ENCODE assay signal across 1 cellular context in the genomic region with DNA sequence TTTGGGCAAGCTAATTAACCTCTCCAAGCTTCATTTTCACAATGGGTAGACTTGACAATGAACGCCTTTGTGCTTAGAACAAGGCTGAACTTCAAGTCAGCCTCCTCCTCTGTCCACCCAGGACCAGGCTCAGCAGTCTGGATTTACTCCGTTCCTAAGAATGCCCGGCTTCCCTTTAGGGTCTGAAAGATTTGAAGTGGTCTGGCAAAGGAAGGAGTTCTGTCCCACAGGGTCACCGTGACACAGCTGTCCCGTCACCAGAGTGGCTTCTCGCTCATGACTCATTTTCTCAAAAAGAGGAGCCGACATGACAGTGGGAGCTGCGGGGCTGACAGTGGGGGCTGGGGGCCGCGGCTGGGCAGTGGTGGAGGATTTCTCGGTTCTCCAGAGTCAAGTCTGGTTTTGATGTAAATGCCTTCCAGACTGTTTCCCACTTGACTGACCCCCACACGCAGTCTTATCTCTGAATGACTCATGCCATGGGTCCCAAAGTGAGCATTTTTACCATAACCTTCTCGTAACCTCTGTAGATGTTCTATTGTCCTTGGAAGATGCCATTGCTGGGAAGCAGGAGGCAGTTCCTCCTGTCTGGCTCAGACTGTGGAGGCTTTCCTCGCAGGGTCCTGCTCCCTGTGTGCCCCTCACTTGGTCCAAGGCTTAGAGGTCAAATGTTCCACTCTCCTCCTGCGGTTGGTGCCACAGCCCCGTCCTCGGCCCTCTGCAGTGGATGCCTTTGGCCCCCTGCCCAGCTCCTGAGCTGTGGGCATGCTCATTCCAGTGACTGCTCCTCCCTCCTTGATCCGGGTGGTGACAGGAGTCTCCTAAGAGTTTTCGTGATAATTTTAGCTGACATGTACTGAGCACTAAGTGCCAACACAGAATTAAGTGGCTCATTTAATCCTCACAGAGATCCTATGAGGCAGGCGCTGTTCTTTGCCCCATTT.
TF ChIP-seq lines count a peak whose summit lies in the region.

No MANE protein-coding gene starts in this region.

TF ChIP-seq in H1, 55 proteins besides CTCF, POLR2A, EP300 and RAD21:
- no peak for TF ChIP-seq CHD7 (IDR thresholded peaks at IDR 0.05; ENCODE audit: insufficient replicate concordance, low read length)
- no peak for TF ChIP-seq CHD2 (IDR thresholded peaks at IDR 0.05; ENCODE audit: low read length)
- TF ChIP-seq POU5F1 (IDR thresholded peaks at IDR 0.05; ENCODE audit: low read depth, low read length): no peak
- no peak for TF ChIP-seq YY1 (IDR thresholded peaks at IDR 0.05; ENCODE audit: low read depth, low read length)
- TF ChIP-seq SP1 (IDR thresholded peaks at IDR 0.05; ENCODE audit: low read depth, low read length): no peak
- TF ChIP-seq ATF2 (IDR thresholded peaks at IDR 0.05; ENCODE audit: low read length): no peak
- TF ChIP-seq, protein P1, sequence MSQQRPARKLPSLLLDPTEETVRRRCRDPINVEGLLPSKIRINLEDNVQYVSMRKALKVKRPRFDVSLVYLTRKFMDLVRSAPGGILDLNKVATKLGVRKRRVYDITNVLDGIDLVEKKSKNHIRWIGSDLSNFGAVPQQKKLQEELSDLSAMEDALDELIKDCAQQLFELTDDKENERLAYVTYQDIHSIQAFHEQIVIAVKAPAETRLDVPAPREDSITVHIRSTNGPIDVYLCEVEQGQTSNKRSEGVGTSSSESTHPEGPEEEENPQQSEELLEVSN (IDR thresholded peaks at IDR 0.05): no peak
- TF ChIP-seq TEAD4 (IDR thresholded peaks at IDR 0.05; ENCODE audit: low read depth, low read length): no peak
- TF ChIP-seq CEBPB (IDR thresholded peaks at IDR 0.05; ENCODE audit: low read depth, low read length): no peak
- no peak for TF ChIP-seq TAF1 (IDR thresholded peaks at IDR 0.05; ENCODE audit: low read depth, low read length)
- TF ChIP-seq SIX5 (IDR thresholded peaks at IDR 0.05; ENCODE audit: low read depth, low read length): no peak
TF ChIP-seq in H1: peak in this region for 0.
